8 cellular contexts compared by ENCODE assay signal in genomic region chr6:75285156-75285639, GRCh38. TPM values are rescaled to one million over a fixed set of nuclear protein-coding genes. Genes with fewer than 3 reads are reported as not detected.
A peak's percentile ranks its signal among the peaks of the same experiment; 100 is the strongest.
DNase-seq lines count a peak whose midpoint lies in the region; ATAC-seq and TF ChIP-seq lines count a peak whose summit lies in the region.

No MANE protein-coding gene starts in this region.

- intact Hi-C loops in adrenal gland (cut with DNase I) (no loop called here), head of caudate nucleus (cut with DNase I) (loop anchor here (5.0 to 10.0 kb wide), 2 partner anchors 320 to 1633 kb away; partner anchors contain the start of genes SENP6 and SLC17A5)

- DNase-seq in adrenal gland (no peak), lung (ENCODE audit: low spot score) (no peak), head of caudate nucleus (no peak), HK-2 (ENCODE audit: unreplicated experiment) (no peak)
- no peak for DNase-seq in activated CD4-positive, alpha-beta T cell treated with anti-CD3 and anti-CD28 coated beads, Interleukin-2, amount 50 U/mL, for 4 hours

- WGBS in adrenal gland, 4 donors = 0 to 2% (median 1%) methylated on average over 12 to 13 of the region's 13 CpGs
- WGBS in lung, 2 donors = 1% methylated on average over 13 of the region's 13 CpGs

- TF ChIP-seq POLR2A in adrenal gland (IDR thresholded peaks at IDR 0.05) = no peak

- H3K36me3 ChIP-seq in adrenal gland (replicated peaks in 1 of 2) = no peaks in the 10 kb centered on the region
- peaks cover 0 to 2% of the 10 kb centered on the region in 2 donors for H3K36me3 ChIP-seq in lung (ENCODE audit: control insufficient read depth in 2 of 2, insufficient read depth in 2 of 2, low read length in 2 of 2)

- TF ChIP-seq CTCF in adrenal gland (IDR thresholded peaks at IDR 0.05) (no peak), lung (IDR thresholded peaks at IDR 0.05; ENCODE audit: control extremely low read depth, extremely low read depth) (no peak)

- ATAC-seq in GM18508 (IDR thresholded peaks at IDR 0.05; ENCODE audit: insufficient read depth, unreplicated experiment) (peak; percentile 5), HG03135 (IDR thresholded peaks at IDR 0.05; ENCODE audit: unreplicated experiment) (peak; percentile 6), lung (ENCODE audit: insufficient read depth, low FRiP score) (no peak), HG02763 (IDR thresholded peaks at IDR 0.05; ENCODE audit: unreplicated experiment) (no peak)

- H3K4me1 ChIP-seq in adrenal gland (replicated peaks in 1 of 2) (peaks cover 7 to 44% of the 10 kb centered on the region in 2 donors), lung (ENCODE audit: control insufficient read depth in 2 of 2, insufficient read depth in 2 of 2, low read length in 2 of 2) (peaks cover 0 to 6% of the 10 kb centered on the region in 2 donors)

- peak overlapping the region in 3 of 4 donors; percentile 63 to 90 (median 74) for H3K4me3 ChIP-seq in adrenal gland
- peak overlapping the region; percentile 90 for H3K4me3 ChIP-seq in lung

- H3K9me3 ChIP-seq in adrenal gland (replicated peaks in 1 of 3) (no peaks in the 10 kb centered on the region), lung (ENCODE audit: control insufficient read depth in 2 of 2, insufficient read depth in 1 of 2, low read length in 1 of 2) (no peaks in the 10 kb centered on the region)

- H3K27me3 ChIP-seq in adrenal gland = no peaks in the 10 kb centered on the region
- H3K27me3 ChIP-seq in lung (ENCODE audit: control insufficient read depth, insufficient read depth) = no peaks in the 10 kb centered on the region

- peak overlapping the region; percentile 35 to 94 (median 85) for H3K27ac ChIP-seq in adrenal gland
- H3K27ac ChIP-seq in lung (ENCODE audit: low read depth in 1 of 2, low read length in 1 of 2) = peak overlapping the region; percentile 78 to 93

RNA-seq across cellular contexts. Expression of gene TMEM30A, which starts 0.6 kb away (rescaled TPM):
- total RNA-seq in adrenal gland (100 to 1,000 TPM in 2 of 8 donors, 10 to 100 TPM in 6; 45.3 to 134 (median 81.3) TPM), lung (100 to 1,000 TPM; 124 to 164 TPM)
- polyA plus RNA-seq in adrenal gland (10 to 100 TPM; 33.7 to 74.2 (median 34.0) TPM), lung (10 to 100 TPM; 46.4 to 74.5 TPM)

RNA-seq across cellular contexts. Expression of gene COX7A2, which starts 41.6 kb away (rescaled TPM):
- total RNA-seq in adrenal gland (100 to 1,000 TPM; 150 to 542 (median 334) TPM), lung (100 to 1,000 TPM in 1 of 2 donors, 10 to 100 TPM in 1; 43.1 to 326 TPM)
- polyA plus RNA-seq in adrenal gland (100 to 1,000 TPM; 304 to 542 (median 329) TPM), lung (100 to 1,000 TPM; 470 to 557 TPM)

Comparison
In these comparisons a context has a peak if more than half of its experiments do, and no peak if none do; other contexts are left out.
1. ATAC-seq: peak in GM18508 (single experiment) and HG03135 (single experiment); none in lung (single experiment) and HG02763 (single experiment).